Comparison of ENCODE assay signal across 8 cellular contexts in genomic region chr18:26657618-26658581, GRCh38.
DNase-seq lines count a peak whose midpoint lies in the region; ATAC-seq and TF ChIP-seq lines count a peak whose summit lies in the region.

No MANE protein-coding gene starts in this region.

- H3K9ac ChIP-seq in neural cell (ENCODE audit: low read length) = peak overlapping the region; percentile 92

- H3K27ac Mint-ChIP-seq in chondrocyte (ENCODE audit: unreplicated experiment) = no peak overlapping the region

- no peak for TF ChIP-seq EP300 in neural cell (conservative IDR thresholded peaks at IDR 0.05; ENCODE audit: poor library complexity, severe bottlenecking)

- no peaks in the 10 kb centered on the region for H3K9me2 ChIP-seq in neural cell (ENCODE audit: insufficient read depth, low read length)

- H3K9me3 ChIP-seq in BE2C (no peaks in the 10 kb centered on the region), KOPT-K1 (ENCODE audit: insufficient read depth, low read length, poor library complexity, severe bottlenecking) (no peaks in the 10 kb centered on the region), neural cell (ENCODE audit: low read length) (no peaks in the 10 kb centered on the region)

- H3K36me3 Mint-ChIP-seq in chondrocyte (ENCODE audit: low read depth) = no peaks in the 10 kb centered on the region

- peak overlapping the region; percentile 81 for H3K4me3 Mint-ChIP-seq in chondrocyte (ENCODE audit: unreplicated experiment)

- peaks cover 3% of the 10 kb centered on the region; the same call in 1 of the 2 replicates for H3K4me1 ChIP-seq in BE2C

- peaks cover 29% of the 10 kb centered on the region for H3K27me3 Mint-ChIP-seq in chondrocyte (ENCODE audit: low read depth)

- no peaks in the 10 kb centered on the region for H3K36me3 ChIP-seq in BE2C
- 0 out of 2 replicates have a peak, but pooled peaks cover 6% of the 10 kb centered on the region for H3K36me3 ChIP-seq in KOPT-K1 (ENCODE audit: insufficient read depth, low read length)
- no peaks in the 10 kb centered on the region for H3K36me3 ChIP-seq in neural cell (ENCODE audit: insufficient read depth, low read length)

- no peaks in the 10 kb centered on the region for H3K27me3 ChIP-seq in BE2C
- no peaks in the 10 kb centered on the region for H3K27me3 ChIP-seq in neural cell (ENCODE audit: insufficient read depth, low read depth, low read length)

- TF ChIP-seq CTCF in BE2C (IDR thresholded peaks at IDR 0.05; ENCODE audit: low read depth, low read length) (no peak), chondrocyte (IDR thresholded peaks at IDR 0.05) (no peak), neural cell (IDR thresholded peaks at IDR 0.05; ENCODE audit: poor library complexity, severe bottlenecking) (no peak)

- peak overlapping the region; percentile 88 for H3K4me2 ChIP-seq in neural cell (ENCODE audit: low read length)

- peak overlapping the region; percentile 77 for H3K4me3 ChIP-seq in BE2C (ENCODE audit: low read depth, low read length)
- H3K4me3 ChIP-seq in neural cell (ENCODE audit: low read length) = peak overlapping the region; percentile 77

- H4K20me1 ChIP-seq in neural cell (ENCODE audit: insufficient read depth) = no peaks in the 10 kb centered on the region

- peaks cover 7% of the 10 kb centered on the region for H3F3A ChIP-seq in neural cell (ENCODE audit: insufficient read depth, low read length, poor library complexity, severe bottlenecking)

- H3K4me1 Mint-ChIP-seq in chondrocyte (ENCODE audit: low read depth) = peaks cover 24% of the 10 kb centered on the region

- H3K27ac ChIP-seq in KOPT-K1 (ENCODE audit: low read depth, low read length, poor library complexity, severe bottlenecking) (peak overlapping the region; percentile 79), neural cell (ENCODE audit: low read length) (peak overlapping the region; percentile 89)

- no peak for DNase-seq in BE2C
- no peak for DNase-seq in chondrocyte (ENCODE audit: low spot score)
- no peak for DNase-seq in Kasumi-1 (lab: John Stamatoyannopoulos, UW)
- no peak for DNase-seq in SK-N-DZ (ENCODE audit: low spot score)
- no peak for DNase-seq in medulla oblongata (ENCODE audit: extremely low spot score)

- H3K79me2 ChIP-seq in neural cell (replicated peaks; ENCODE audit: insufficient read depth, low read length) = peaks cover 3% of the 10 kb centered on the region

- H3K9me3 Mint-ChIP-seq in chondrocyte (ENCODE audit: low read depth) = no peaks in the 10 kb centered on the region

- TF ChIP-seq RAD21 in neural cell (conservative IDR thresholded peaks at IDR 0.05) = no peak

- H2AFZ ChIP-seq in neural cell (ENCODE audit: low read depth, low read length) = peak overlapping the region; percentile 34

- no peak for ATAC-seq in HG03469 (IDR thresholded peaks at IDR 0.05; ENCODE audit: unreplicated experiment)

TF ChIP-seq in neural cell, 6 proteins besides CTCF, POLR2A, EP300 and RAD21:
- no peak for TF ChIP-seq MXI1 (conservative IDR thresholded peaks at IDR 0.05; ENCODE audit: poor library complexity, severe bottlenecking)
- TF ChIP-seq, protein P1, sequence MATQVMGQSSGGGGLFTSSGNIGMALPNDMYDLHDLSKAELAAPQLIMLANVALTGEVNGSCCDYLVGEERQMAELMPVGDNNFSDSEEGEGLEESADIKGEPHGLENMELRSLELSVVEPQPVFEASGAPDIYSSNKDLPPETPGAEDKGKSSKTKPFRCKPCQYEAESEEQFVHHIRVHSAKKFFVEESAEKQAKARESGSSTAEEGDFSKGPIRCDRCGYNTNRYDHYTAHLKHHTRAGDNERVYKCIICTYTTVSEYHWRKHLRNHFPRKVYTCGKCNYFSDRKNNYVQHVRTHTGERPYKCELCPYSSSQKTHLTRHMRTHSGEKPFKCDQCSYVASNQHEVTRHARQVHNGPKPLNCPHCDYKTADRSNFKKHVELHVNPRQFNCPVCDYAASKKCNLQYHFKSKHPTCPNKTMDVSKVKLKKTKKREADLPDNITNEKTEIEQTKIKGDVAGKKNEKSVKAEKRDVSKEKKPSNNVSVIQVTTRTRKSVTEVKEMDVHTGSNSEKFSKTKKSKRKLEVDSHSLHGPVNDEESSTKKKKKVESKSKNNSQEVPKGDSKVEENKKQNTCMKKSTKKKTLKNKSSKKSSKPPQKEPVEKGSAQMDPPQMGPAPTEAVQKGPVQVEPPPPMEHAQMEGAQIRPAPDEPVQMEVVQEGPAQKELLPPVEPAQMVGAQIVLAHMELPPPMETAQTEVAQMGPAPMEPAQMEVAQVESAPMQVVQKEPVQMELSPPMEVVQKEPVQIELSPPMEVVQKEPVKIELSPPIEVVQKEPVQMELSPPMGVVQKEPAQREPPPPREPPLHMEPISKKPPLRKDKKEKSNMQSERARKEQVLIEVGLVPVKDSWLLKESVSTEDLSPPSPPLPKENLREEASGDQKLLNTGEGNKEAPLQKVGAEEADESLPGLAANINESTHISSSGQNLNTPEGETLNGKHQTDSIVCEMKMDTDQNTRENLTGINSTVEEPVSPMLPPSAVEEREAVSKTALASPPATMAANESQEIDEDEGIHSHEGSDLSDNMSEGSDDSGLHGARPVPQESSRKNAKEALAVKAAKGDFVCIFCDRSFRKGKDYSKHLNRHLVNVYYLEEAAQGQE (IDR thresholded peaks at IDR 0.05; ENCODE audit: borderline replicate concordance) = no peak
